ENCODE assay signal across 8 cellular contexts in genomic region chr17:63741251-63742049, GRCh38. TPM values are rescaled to one million over a fixed set of nuclear protein-coding genes. Genes with fewer than 3 reads are reported as not detected.
DNase-seq lines count a peak whose midpoint lies in the region; ATAC-seq and TF ChIP-seq lines count a peak whose summit lies in the region.

A gene with protein sequence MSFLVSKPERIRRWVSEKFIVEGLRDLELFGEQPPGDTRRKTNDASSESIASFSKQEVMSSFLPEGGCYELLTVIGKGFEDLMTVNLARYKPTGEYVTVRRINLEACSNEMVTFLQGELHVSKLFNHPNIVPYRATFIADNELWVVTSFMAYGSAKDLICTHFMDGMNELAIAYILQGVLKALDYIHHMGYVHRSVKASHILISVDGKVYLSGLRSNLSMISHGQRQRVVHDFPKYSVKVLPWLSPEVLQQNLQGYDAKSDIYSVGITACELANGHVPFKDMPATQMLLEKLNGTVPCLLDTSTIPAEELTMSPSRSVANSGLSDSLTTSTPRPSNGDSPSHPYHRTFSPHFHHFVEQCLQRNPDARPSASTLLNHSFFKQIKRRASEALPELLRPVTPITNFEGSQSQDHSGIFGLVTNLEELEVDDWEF (minus strand): TSS chr17:63741799. CDS start chr17:63728369, 13,430 bp downstream.

- H2AFZ ChIP-seq in OCI-LY3 (ENCODE audit: low read depth, low read length) = peak within 1 kb of the TSS; percentile 21

- H3K4me2 ChIP-seq in OCI-LY3 (ENCODE audit: low read length) = peak within 1 kb of the TSS; percentile 98

- H4K20me1 ChIP-seq in OCI-LY3 (ENCODE audit: insufficient read depth, low read length) = no peaks in the 10 kb centered on the region

- peaks cover 23% of the 10 kb centered on the region for H3K79me2 ChIP-seq in OCI-LY3 (ENCODE audit: low read length)

- peak within 1 kb of the TSS; percentile 87 for H3K4me3 ChIP-seq in OCI-LY3 (ENCODE audit: low read length)
- peak within 1 kb of the TSS; percentile 89 for H3K4me3 ChIP-seq in mononuclear cell (ENCODE audit: low read length)

- no peaks in the 10 kb centered on the region for H3K27me3 ChIP-seq in OCI-LY3 (ENCODE audit: low read depth, low read length)
- H3K27me3 ChIP-seq in mononuclear cell (ENCODE audit: insufficient read depth, low read length) = no peaks in the 10 kb centered on the region

- peak within 1 kb of the TSS; percentile 98 for H3K27ac ChIP-seq in OCI-LY3 (ENCODE audit: low read length)

- ATAC-seq in GM21515 (IDR thresholded peaks at IDR 0.05; ENCODE audit: unreplicated experiment) = peak; percentile 86

- DNase-seq in D341Med (ENCODE audit: low spot score) (peak; percentile 100), HuH-7 (ENCODE audit: low spot score) (peak; percentile 94), activated T-cell treated with anti-CD3 and anti-CD28 coated beads for 1 hour (ENCODE audit: low read depth) (peak; percentile 98), epidermal melanocyte (ENCODE audit: insufficient read length, low spot score) (peak; percentile 86)
- peak; percentile 98 for DNase-seq in stimulated activated CD8-positive, alpha-beta memory T cell treated with anti-CD3 and anti-CD28 coated beads, Interleukin-4, amount 100 ng/mL, for 1 hour (ENCODE audit: low read depth in 2 of 2, low spot score in 1 of 2)

- H3K36me3 ChIP-seq in OCI-LY3 (replicated peaks; ENCODE audit: low read depth, low read length) = peaks cover 10% of the 10 kb centered on the region

- H3K9ac ChIP-seq in OCI-LY3 (ENCODE audit: low read length) = peak within 1 kb of the TSS; percentile 98

- H3K9me3 ChIP-seq in OCI-LY3 (ENCODE audit: insufficient read depth, low read length) (no peaks in the 10 kb centered on the region), mononuclear cell (ENCODE audit: low read depth, low read length) (no peaks in the 10 kb centered on the region)

- H3K4me1 ChIP-seq in OCI-LY3 (ENCODE audit: low read length) (peaks cover 16% of the 10 kb centered on the region), mononuclear cell (ENCODE audit: insufficient read depth, low read length) (peaks cover 26% of the 10 kb centered on the region)

- TF ChIP-seq CTCF in OCI-LY3 (IDR thresholded peaks at IDR 0.05; ENCODE audit: low read depth, low read length) = no peak

RNA-seq across cellular contexts. Expression of the gene that starts here (rescaled TPM):
- total RNA-seq in mononuclear cell = 37.7 TPM

Comparison
In these comparisons a context has a peak if more than half of its experiments do, and no peak if none do; other contexts are left out.
1. Peak in every context shown above with its lines: DNase-seq, ATAC-seq, H3K4me3 ChIP-seq and H3K27ac ChIP-seq.